ENCODE assay signal across 1 cellular context in the genomic region with DNA sequence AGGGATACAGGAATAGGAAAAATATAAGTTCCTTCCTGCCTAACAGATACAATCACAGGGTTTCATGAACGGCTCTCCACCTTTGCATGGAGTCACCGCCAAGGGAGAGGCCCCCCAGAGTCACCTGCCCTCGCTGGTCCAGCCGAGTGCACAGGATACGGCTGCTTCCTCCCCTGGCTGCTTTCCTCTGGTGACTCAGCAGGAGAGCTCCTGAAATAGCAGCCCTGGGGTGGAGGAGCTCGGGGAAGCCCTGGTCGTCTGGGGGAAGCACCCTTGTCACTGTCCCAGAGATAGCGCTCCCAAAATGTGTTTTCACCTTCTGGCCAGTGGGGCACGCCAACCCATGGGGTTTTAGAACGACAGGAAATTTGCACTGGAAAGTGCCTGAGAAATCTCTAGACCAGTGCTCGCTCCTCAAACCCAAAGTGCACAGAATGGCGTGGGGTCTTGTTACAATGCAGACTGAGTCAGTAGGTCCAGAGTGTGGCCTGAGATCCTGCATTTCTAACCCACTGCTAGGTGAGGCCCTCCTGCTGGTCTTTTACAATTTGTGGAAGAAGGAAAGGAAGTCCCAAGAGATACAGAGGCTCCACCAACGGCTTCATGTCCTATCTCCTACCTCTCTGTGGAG.
A peak's percentile ranks its signal among the peaks of the same experiment; 100 is the strongest.
TF ChIP-seq lines count a peak whose summit lies in the region.

No MANE protein-coding gene starts in this region.

TF ChIP-seq in HepG2, 621 proteins besides CTCF, POLR2A, EP300 and RAD21 (continued from another document and continues in another):
- TF ChIP-seq RNF2 (conservative IDR thresholded peaks at IDR 0.05; ENCODE audit: low read depth) (no peak), FOSL2 (CRISPR knock-in tag; IDR thresholded peaks at IDR 0.05) (peak; percentile 69), HNRNPH1 (optimal IDR thresholded peaks at IDR 0.05; ENCODE audit: low read depth, low read length) (no peak), ZNF34 (CRISPR knock-in tag; IDR thresholded peaks at IDR 0.05; ENCODE audit: borderline replicate concordance) (no peak), SYNCRIP (IDR thresholded peaks at IDR 0.05; ENCODE audit: insufficient read depth, low read depth, low read length) (no peak), ZNF75D (CRISPR knock-in tag; IDR thresholded peaks at IDR 0.05; ENCODE audit: borderline replicate concordance) (no peak), ZNF850 (CRISPR knock-in tag; conservative IDR thresholded peaks at IDR 0.05) (no peak), ZNF790 (CRISPR knock-in tag; IDR thresholded peaks at IDR 0.05; ENCODE audit: borderline replicate concordance) (no peak), ZFP1 (CRISPR knock-in tag; IDR thresholded peaks at IDR 0.05) (no peak), KLF13 (CRISPR knock-in tag; IDR thresholded peaks at IDR 0.05) (no peak), ZNF614 (CRISPR knock-in tag; IDR thresholded peaks at IDR 0.05; ENCODE audit: borderline replicate concordance) (peak; percentile 49; the same call in 1 of the 2 replicates), ATF1 (CRISPR knock-in tag; IDR thresholded peaks at IDR 0.05) (no peak), MYC (CRISPR knock-in tag; IDR thresholded peaks at IDR 0.05; ENCODE audit: borderline replicate concordance) (no peak), KDM5B (CRISPR knock-in tag; IDR thresholded peaks at IDR 0.05; ENCODE audit: borderline replicate concordance) (no peak), ZMYM2 (CRISPR knock-in tag; IDR thresholded peaks at IDR 0.05) (no peak), TOE1 (CRISPR knock-in tag; IDR thresholded peaks at IDR 0.05) (no peak), ZSCAN21 (CRISPR knock-in tag; IDR thresholded peaks at IDR 0.05; ENCODE audit: borderline replicate concordance) (0 out of 2 replicates have a peak, but pooled peaks have one; percentile 26), SAP130 (CRISPR knock-in tag; IDR thresholded peaks at IDR 0.05; ENCODE audit: low read depth) (peak; percentile 25; the same call in 1 of the 2 replicates), ZSCAN12 (CRISPR knock-in tag; IDR thresholded peaks at IDR 0.05) (no peak), ZBTB1 (CRISPR knock-in tag; IDR thresholded peaks at IDR 0.05; ENCODE audit: borderline replicate concordance) (no peak), HOXA5 (CRISPR knock-in tag; IDR thresholded peaks at IDR 0.05) (no peak), CBX5 (CRISPR knock-in tag; IDR thresholded peaks at IDR 0.05; ENCODE audit: borderline replicate concordance) (no peak), RCOR2 (CRISPR knock-in tag; IDR thresholded peaks at IDR 0.05) (no peak), HOXA3 (CRISPR knock-in tag; IDR thresholded peaks at IDR 0.05) (peak; percentile 28; the same call in 1 of the 2 replicates), TCF12 (IDR thresholded peaks at IDR 0.05) (no peak), TCF12 (CRISPR knock-in tag; IDR thresholded peaks at IDR 0.05) (no peak), SATB2 (CRISPR knock-in tag; IDR thresholded peaks at IDR 0.05) (no peak), ZNF282 (IDR thresholded peaks at IDR 0.05; ENCODE audit: partially characterized antibody) (no peak), U2AF1 (optimal IDR thresholded peaks at IDR 0.05; ENCODE audit: low read depth, low read length) (no peak), NFKBIZ (CRISPR knock-in tag; IDR thresholded peaks at IDR 0.05) (no peak), ZNF564 (CRISPR knock-in tag; IDR thresholded peaks at IDR 0.05) (no peak), NFE2 (CRISPR knock-in tag; IDR thresholded peaks at IDR 0.05) (peak; percentile 61; the same call in 1 of the 2 replicates), DNMT1 (CRISPR knock-in tag; IDR thresholded peaks at IDR 0.05) (no peak)
- TF ChIP-seq, protein P1, sequence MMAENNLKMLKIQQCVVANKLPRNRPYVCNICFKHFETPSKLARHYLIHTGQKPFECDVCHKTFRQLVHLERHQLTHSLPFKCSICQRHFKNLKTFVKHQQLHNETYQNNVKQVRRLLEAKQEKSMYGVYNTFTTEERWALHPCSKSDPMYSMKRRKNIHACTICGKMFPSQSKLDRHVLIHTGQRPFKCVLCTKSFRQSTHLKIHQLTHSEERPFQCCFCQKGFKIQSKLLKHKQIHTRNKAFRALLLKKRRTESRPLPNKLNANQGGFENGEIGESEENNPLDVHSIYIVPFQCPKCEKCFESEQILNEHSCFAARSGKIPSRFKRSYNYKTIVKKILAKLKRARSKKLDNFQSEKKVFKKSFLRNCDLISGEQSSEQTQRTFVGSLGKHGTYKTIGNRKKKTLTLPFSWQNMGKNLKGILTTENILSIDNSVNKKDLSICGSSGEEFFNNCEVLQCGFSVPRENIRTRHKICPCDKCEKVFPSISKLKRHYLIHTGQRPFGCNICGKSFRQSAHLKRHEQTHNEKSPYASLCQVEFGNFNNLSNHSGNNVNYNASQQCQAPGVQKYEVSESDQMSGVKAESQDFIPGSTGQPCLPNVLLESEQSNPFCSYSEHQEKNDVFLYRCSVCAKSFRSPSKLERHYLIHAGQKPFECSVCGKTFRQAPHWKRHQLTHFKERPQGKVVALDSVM (CRISPR knock-in tag; IDR thresholded peaks at IDR 0.05) = no peak
- TF ChIP-seq, protein P2, sequence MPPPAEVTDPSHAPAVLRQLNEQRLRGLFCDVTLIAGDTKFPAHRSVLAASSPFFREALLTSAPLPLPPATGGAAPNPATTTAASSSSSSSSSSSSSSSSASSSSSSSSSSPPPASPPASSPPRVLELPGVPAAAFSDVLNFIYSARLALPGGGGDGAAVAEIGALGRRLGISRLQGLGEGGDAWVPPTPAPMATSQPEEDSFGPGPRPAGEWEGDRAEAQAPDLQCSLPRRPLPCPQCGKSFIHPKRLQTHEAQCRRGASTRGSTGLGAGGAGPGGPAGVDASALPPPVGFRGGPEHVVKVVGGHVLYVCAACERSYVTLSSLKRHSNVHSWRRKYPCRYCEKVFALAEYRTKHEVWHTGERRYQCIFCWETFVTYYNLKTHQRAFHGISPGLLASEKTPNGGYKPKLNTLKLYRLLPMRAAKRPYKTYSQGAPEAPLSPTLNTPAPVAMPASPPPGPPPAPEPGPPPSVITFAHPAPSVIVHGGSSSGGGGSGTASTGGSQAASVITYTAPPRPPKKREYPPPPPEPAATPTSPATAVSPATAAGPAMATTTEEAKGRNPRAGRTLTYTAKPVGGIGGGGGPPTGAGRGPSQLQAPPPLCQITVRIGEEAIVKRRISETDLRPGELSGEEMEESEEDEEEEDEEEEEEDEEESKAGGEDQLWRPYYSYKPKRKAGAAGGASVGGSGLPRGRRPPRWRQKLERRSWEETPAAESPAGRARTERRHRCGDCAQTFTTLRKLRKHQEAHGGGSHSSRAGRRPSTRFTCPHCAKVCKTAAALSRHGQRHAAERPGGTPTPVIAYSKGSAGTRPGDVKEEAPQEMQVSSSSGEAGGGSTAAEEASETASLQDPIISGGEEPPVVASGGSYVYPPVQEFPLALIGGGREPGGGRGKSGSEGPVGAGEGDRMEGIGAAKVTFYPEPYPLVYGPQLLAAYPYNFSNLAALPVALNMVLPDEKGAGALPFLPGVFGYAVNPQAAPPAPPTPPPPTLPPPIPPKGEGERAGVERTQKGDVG (CRISPR knock-in tag; IDR thresholded peaks at IDR 0.05; ENCODE audit: borderline replicate concordance) = no peak
- TF ChIP-seq, protein P3, sequence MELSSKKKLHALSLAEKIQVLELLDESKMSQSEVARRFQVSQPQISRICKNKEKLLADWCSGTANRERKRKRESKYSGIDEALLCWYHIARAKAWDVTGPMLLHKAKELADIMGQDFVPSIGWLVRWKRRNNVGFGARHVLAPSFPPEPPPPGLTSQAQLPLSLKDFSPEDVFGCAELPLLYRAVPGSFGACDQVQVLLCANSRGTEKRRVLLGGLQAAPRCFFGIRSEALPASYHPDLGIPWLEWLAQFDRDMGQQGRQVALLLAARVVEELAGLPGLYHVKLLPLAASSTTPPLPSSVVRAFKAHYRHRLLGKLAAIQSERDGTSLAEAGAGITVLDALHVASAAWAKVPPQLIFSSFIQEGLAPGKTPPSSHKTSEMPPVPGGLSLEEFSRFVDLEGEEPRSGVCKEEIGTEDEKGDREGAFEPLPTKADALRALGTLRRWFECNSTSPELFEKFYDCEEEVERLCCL (CRISPR knock-in tag; IDR thresholded peaks at IDR 0.05; ENCODE audit: borderline replicate concordance) = no peak
- TF ChIP-seq, protein P4, sequence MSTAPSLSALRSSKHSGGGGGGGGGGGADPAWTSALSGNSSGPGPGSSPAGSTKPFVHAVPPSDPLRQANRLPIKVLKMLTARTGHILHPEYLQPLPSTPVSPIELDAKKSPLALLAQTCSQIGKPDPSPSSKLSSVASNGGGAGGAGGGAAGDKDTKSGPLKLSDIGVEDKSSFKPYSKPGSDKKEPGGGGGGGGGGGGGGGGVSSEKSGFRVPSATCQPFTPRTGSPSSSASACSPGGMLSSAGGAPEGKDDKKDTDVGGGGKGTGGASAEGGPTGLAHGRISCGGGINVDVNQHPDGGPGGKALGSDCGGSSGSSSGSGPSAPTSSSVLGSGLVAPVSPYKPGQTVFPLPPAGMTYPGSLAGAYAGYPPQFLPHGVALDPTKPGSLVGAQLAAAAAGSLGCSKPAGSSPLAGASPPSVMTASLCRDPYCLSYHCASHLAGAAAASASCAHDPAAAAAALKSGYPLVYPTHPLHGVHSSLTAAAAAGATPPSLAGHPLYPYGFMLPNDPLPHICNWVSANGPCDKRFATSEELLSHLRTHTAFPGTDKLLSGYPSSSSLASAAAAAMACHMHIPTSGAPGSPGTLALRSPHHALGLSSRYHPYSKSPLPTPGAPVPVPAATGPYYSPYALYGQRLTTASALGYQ (CRISPR knock-in tag; IDR thresholded peaks at IDR 0.05) = no peak
- TF ChIP-seq, protein P5, sequence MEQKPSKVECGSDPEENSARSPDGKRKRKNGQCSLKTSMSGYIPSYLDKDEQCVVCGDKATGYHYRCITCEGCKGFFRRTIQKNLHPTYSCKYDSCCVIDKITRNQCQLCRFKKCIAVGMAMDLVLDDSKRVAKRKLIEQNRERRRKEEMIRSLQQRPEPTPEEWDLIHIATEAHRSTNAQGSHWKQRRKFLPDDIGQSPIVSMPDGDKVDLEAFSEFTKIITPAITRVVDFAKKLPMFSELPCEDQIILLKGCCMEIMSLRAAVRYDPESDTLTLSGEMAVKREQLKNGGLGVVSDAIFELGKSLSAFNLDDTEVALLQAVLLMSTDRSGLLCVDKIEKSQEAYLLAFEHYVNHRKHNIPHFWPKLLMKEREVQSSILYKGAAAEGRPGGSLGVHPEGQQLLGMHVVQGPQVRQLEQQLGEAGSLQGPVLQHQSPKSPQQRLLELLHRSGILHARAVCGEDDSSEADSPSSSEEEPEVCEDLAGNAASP (CRISPR knock-in tag; IDR thresholded peaks at IDR 0.05; ENCODE audit: borderline replicate concordance) = no peak
- TF ChIP-seq, protein P6, sequence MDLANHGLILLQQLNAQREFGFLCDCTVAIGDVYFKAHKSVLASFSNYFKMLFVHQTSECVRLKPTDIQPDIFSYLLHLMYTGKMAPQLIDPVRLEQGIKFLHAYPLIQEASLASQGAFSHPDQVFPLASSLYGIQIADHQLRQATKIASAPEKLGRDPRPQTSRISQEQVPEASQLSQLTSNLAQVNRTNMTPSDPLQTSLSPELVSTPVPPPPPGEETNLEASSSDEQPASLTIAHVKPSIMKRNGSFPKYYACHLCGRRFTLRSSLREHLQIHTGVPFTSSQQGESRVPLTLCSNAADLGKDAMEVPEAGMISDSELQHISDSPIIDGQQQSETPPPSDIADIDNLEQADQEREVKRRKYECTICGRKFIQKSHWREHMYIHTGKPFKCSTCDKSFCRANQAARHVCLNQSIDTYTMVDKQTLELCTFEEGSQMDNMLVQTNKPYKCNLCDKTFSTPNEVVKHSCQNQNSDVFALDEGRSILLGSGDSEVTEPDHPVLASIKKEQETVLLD (CRISPR knock-in tag; IDR thresholded peaks at IDR 0.05; ENCODE audit: low read depth) = no peak
- TF ChIP-seq, protein P7, sequence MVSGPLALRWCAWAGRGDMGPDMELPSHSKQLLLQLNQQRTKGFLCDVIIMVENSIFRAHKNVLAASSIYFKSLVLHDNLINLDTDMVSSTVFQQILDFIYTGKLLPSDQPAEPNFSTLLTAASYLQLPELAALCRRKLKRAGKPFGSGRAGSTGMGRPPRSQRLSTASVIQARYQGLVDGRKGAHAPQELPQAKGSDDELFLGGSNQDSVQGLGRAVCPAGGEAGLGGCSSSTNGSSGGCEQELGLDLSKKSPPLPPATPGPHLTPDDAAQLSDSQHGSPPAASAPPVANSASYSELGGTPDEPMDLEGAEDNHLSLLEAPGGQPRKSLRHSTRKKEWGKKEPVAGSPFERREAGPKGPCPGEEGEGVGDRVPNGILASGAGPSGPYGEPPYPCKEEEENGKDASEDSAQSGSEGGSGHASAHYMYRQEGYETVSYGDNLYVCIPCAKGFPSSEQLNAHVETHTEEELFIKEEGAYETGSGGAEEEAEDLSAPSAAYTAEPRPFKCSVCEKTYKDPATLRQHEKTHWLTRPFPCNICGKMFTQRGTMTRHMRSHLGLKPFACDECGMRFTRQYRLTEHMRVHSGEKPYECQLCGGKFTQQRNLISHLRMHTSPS (CRISPR knock-in tag; IDR thresholded peaks at IDR 0.05; ENCODE audit: low read depth) = no peak
- TF ChIP-seq, protein P8, sequence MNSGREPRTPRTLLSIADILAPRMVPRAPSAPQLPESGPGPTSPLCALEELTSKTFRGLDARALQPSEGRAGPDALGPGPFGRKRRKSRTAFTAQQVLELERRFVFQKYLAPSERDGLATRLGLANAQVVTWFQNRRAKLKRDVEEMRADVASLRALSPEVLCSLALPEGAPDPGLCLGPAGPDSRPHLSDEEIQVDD (CRISPR knock-in tag; IDR thresholded peaks at IDR 0.05; ENCODE audit: borderline replicate concordance) = no peak
- TF ChIP-seq, protein P9, sequence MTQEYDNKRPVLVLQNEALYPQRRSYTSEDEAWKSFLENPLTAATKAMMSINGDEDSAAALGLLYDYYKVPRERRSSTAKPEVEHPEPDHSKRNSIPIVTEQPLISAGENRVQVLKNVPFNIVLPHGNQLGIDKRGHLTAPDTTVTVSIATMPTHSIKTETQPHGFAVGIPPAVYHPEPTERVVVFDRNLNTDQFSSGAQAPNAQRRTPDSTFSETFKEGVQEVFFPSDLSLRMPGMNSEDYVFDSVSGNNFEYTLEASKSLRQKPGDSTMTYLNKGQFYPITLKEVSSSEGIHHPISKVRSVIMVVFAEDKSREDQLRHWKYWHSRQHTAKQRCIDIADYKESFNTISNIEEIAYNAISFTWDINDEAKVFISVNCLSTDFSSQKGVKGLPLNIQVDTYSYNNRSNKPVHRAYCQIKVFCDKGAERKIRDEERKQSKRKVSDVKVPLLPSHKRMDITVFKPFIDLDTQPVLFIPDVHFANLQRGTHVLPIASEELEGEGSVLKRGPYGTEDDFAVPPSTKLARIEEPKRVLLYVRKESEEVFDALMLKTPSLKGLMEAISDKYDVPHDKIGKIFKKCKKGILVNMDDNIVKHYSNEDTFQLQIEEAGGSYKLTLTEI (CRISPR knock-in tag; conservative IDR thresholded peaks at IDR 0.05) = no peak
- TF ChIP-seq, protein P10, sequence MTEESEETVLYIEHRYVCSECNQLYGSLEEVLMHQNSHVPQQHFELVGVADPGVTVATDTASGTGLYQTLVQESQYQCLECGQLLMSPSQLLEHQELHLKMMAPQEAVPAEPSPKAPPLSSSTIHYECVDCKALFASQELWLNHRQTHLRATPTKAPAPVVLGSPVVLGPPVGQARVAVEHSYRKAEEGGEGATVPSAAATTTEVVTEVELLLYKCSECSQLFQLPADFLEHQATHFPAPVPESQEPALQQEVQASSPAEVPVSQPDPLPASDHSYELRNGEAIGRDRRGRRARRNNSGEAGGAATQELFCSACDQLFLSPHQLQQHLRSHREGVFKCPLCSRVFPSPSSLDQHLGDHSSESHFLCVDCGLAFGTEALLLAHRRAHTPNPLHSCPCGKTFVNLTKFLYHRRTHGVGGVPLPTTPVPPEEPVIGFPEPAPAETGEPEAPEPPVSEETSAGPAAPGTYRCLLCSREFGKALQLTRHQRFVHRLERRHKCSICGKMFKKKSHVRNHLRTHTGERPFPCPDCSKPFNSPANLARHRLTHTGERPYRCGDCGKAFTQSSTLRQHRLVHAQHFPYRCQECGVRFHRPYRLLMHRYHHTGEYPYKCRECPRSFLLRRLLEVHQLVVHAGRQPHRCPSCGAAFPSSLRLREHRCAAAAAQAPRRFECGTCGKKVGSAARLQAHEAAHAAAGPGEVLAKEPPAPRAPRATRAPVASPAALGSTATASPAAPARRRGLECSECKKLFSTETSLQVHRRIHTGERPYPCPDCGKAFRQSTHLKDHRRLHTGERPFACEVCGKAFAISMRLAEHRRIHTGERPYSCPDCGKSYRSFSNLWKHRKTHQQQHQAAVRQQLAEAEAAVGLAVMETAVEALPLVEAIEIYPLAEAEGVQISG (CRISPR knock-in tag; IDR thresholded peaks at IDR 0.05) = no peak
